In genomic region chr7:104271948-104272347, GRCh38 we compare ENCODE assay signal across 10 cellular contexts. TPM values are rescaled to one million over a fixed set of nuclear protein-coding genes. Genes with fewer than 3 reads are reported as not detected.
"Had no signal": no experiment of that assay in that cellular context is flagged by ENCODE, and none has a peak within 500 bp of the region (broad histone marks: within the 10 kb centered on the region; RNA-seq: fewer than 3 reads in every experiment).

No MANE protein-coding gene starts in this region.

- H3K27ac ChIP-seq: HL-60 had no signal

- H2AFZ ChIP-seq: GM23338 had no signal

- DNase-seq: H9, HCEC 1CT, IMR-90, KG1 had no signal

- FAIRE-seq: H1, H54 had no signal

- H3K4me3 ChIP-seq: GM23338, K562 had no signal

- H3K4me2 ChIP-seq: GM23338 had no signal

- ATAC-seq: K562 had no signal

RNA-seq across cellular contexts. Expression of gene LHFPL3, which starts 56.5 kb away (rescaled TPM):
- total RNA-seq: H9, HT1080, IMR-90, K562 had no signal
- polyA plus RNA-seq: GM23338, IMR-90 had no signal
